Comparison of ENCODE assay signal across 10 cellular contexts in genomic region chr6:33958208-33958862, GRCh38.
A peak's percentile ranks its signal among the peaks of the same experiment; 100 is the strongest.
DNase-seq lines count a peak whose midpoint lies in the region; ATAC-seq and TF ChIP-seq lines count a peak whose summit lies in the region.
"Had no signal": no experiment of that assay in that cellular context is flagged by ENCODE, and none has a peak within 500 bp of the region (broad histone marks: within the 10 kb centered on the region; RNA-seq: fewer than 3 reads in every experiment).

No MANE protein-coding gene starts in this region.

- H3K27ac Mint-ChIP-seq in CD14-positive monocyte = no peak overlapping the region
- H3K27ac Mint-ChIP-seq: activated T-helper 1 cell treated with anti-CD3 and anti-CD28 coated beads, Interleukin-12 subunit alpha, Interleukin-12 subunit beta, Interleukin-2, Interleukin-4 antibody, amounts not matched to agents 30 ng/mL and 10 ng/mL and 1 ng/mL, durations not matched to agents 14 hours and 24 hours and 36 hours had no signal

- H3K36me3 Mint-ChIP-seq in CD14-positive monocyte = no peaks in the 10 kb centered on the region

- peaks cover 0 to 2% (median 0%) of the 10 kb centered on the region in 7 donors for H3K9me3 Mint-ChIP-seq in CD14-positive monocyte
- H3K9me3 Mint-ChIP-seq: activated T-helper 1 cell treated with anti-CD3 and anti-CD28 coated beads, Interleukin-12 subunit alpha, Interleukin-12 subunit beta, Interleukin-2, Interleukin-4 antibody, amounts not matched to agents 30 ng/mL and 10 ng/mL and 1 ng/mL, durations not matched to agents 14 hours and 24 hours and 36 hours had no signal

- intact Hi-C loops in CD14-positive monocyte (cut with micrococcal nuclease) = no loop called here
- intact Hi-C loops in sciatic nerve (cut with DNase I) = no loop called here

- DNase-seq in DMS 273 (lab: John Stamatoyannopoulos, UW; ENCODE audit: unreplicated experiment) = peak; percentile 88
- DNase-seq in NCI-H510A (lab: John Stamatoyannopoulos, UW) = peak; percentile 36
- DNase-seq in erythroblast (lab: John Stamatoyannopoulos, UW) = peak; percentile 15 to 26
- DNase-seq in ecto neural progenitor cell (ENCODE audit: low spot score) = no peak
- DNase-seq in GM03348 (ENCODE audit: low spot score) = no peak
- no peak for DNase-seq in CD14-positive monocyte (ENCODE audit: low spot score)
- no peak for DNase-seq in sciatic nerve (ENCODE audit: low spot score)
- DNase-seq: pancreas had no signal

- no peak overlapping the region for H3K27ac ChIP-seq in 22Rv1
- H3K27ac ChIP-seq: pancreas had no signal

- TF ChIP-seq CTCF in 22Rv1 (IDR thresholded peaks at IDR 0.05) (peak; percentile 57), CD14-positive monocyte (IDR thresholded peaks at IDR 0.05) (no peak)

- no peak overlapping the region for H3K4me3 Mint-ChIP-seq in CD14-positive monocyte
- H3K4me3 Mint-ChIP-seq: activated T-helper 1 cell treated with anti-CD3 and anti-CD28 coated beads, Interleukin-12 subunit alpha, Interleukin-12 subunit beta, Interleukin-2, Interleukin-4 antibody, amounts not matched to agents 30 ng/mL and 10 ng/mL and 1 ng/mL, durations not matched to agents 14 hours and 24 hours and 36 hours had no signal

- ATAC-seq in sciatic nerve = no peak
- ATAC-seq: pancreas had no signal

- H3K4me1 Mint-ChIP-seq in CD14-positive monocyte = no peaks in the 10 kb centered on the region

- peaks cover 2 to 6% (median 2%) of the 10 kb centered on the region in 3 donors for H3K27me3 Mint-ChIP-seq in CD14-positive monocyte (ENCODE audit: low read depth in 3 of 3)

- TF ChIP-seq POLR2A in erythroblast (IDR thresholded peaks at IDR 0.05; ENCODE audit: low read length) = no peak

Comparison
In these comparisons a context has a peak if more than half of its experiments do, and no peak if none do; other contexts are left out.
1. DNase-seq: peak in DMS 273 (single experiment), NCI-H510A (single experiment) and erythroblast (2 of 2); none in ecto neural progenitor cell (single experiment), GM03348 (single experiment), CD14-positive monocyte (single experiment) and sciatic nerve (single experiment).